In the genomic region with DNA sequence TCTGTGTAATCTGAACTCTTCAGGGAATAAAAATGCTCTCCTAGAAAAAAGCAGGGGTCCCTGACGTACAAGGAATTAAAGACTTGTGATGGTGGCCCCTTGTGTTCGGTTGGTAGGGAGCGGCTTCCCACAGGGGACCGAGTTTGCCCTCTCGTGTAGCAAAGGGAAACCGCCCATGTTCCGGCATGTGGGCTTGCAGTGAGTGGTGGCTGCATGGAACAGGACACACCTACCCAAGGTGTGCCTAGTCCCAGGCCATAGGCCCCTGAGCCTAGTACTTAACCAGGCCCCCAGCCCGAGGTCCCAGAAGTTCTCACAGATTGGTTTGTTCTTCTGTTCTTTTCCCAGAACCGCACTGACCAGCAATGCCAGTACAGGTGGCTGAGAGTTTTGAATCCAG, we compare ENCODE assay signal across 1 cellular context.
TF ChIP-seq lines count a peak whose summit lies in the region.

No MANE protein-coding gene starts in this region.

TF ChIP-seq in SK-N-SH, 30 proteins besides CTCF, POLR2A, EP300 and RAD21 (continued from another document):
- TF ChIP-seq, protein P1, sequence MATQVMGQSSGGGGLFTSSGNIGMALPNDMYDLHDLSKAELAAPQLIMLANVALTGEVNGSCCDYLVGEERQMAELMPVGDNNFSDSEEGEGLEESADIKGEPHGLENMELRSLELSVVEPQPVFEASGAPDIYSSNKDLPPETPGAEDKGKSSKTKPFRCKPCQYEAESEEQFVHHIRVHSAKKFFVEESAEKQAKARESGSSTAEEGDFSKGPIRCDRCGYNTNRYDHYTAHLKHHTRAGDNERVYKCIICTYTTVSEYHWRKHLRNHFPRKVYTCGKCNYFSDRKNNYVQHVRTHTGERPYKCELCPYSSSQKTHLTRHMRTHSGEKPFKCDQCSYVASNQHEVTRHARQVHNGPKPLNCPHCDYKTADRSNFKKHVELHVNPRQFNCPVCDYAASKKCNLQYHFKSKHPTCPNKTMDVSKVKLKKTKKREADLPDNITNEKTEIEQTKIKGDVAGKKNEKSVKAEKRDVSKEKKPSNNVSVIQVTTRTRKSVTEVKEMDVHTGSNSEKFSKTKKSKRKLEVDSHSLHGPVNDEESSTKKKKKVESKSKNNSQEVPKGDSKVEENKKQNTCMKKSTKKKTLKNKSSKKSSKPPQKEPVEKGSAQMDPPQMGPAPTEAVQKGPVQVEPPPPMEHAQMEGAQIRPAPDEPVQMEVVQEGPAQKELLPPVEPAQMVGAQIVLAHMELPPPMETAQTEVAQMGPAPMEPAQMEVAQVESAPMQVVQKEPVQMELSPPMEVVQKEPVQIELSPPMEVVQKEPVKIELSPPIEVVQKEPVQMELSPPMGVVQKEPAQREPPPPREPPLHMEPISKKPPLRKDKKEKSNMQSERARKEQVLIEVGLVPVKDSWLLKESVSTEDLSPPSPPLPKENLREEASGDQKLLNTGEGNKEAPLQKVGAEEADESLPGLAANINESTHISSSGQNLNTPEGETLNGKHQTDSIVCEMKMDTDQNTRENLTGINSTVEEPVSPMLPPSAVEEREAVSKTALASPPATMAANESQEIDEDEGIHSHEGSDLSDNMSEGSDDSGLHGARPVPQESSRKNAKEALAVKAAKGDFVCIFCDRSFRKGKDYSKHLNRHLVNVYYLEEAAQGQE (IDR thresholded peaks at IDR 0.05; ENCODE audit: low read depth, low read length) = no peak
- TF ChIP-seq TCF12 (IDR thresholded peaks at IDR 0.05) (no peak), MXI1 (IDR thresholded peaks at IDR 0.05; ENCODE audit: low read depth, low read length) (no peak), MEF2A (IDR thresholded peaks at IDR 0.05; ENCODE audit: borderline replicate concordance, low read depth) (no peak), TAF1 (IDR thresholded peaks at IDR 0.05; ENCODE audit: borderline replicate concordance, low read depth, low read length) (no peak), SIN3A (IDR thresholded peaks at IDR 0.05; ENCODE audit: borderline replicate concordance, low read depth, low read length) (no peak), FOXJ3 (CRISPR knock-in tag; IDR thresholded peaks at IDR 0.05) (no peak), FOXM1 (IDR thresholded peaks at IDR 0.05; ENCODE audit: low read depth) (no peak), EZH2phosphoT487 (IDR thresholded peaks at IDR 0.05; ENCODE audit: borderline replicate concordance, low read depth) (no peak), PBX3 (IDR thresholded peaks at IDR 0.05) (no peak), GABPA (IDR thresholded peaks at IDR 0.05; ENCODE audit: low read depth) (no peak), ZBTB33 (IDR thresholded peaks at IDR 0.05; ENCODE audit: borderline replicate concordance, low read depth) (no peak)
